In the genomic region with DNA sequence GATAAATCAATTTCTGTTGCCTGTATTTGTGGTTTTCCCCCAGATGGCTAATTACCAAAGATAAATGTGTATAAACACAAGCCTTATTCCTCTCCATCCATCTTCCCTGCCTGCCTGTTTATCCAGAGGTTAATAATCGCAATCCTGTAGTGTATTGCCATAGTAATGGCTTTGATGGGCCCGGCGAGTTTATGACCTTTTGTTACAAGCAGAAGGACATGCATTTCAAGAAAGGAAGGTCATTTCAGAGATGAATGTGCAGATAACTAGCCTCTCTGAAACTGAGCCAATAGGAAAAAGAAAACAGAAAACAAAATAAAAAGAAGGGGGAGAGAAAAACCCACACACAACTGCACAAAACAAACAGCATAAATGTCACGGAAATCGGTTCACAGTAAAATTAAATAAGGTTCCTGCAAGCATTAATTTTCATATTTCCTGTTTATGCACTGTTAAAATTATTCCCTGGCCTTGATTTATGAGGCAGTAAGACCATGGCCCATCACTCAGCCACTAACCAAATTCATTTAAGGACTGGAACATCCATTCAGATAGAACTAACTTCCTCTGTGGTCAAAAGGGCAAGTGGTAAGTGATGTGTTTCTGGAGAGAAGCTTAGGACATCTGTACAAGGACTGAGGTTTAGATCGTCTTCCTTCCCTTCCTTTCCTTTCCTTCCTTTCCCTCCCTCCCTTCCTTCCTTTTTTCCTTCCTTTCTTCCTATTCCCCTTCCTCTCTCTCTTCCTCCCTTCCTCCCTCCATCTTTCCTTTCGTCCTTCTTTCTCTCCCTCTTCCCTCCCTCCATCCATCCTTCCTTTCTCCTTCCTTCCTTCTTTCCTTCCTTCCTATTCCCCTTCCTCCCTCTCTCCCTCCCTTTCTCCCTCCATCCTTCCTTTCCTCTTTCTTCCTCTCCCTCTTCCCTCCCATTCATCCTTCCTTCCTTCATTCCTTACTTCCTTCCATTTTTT, we compare ENCODE assay signal across 17 cellular contexts.
DNase-seq lines count a peak whose midpoint lies in the region; ATAC-seq, FAIRE-seq and TF ChIP-seq lines count a peak whose summit lies in the region.
"Had no signal": no experiment of that assay in that cellular context is flagged by ENCODE, and none has a peak within 500 bp of the region (broad histone marks: within the 10 kb centered on the region; RNA-seq: fewer than 3 reads in every experiment).

No MANE protein-coding gene starts in this region.

- no peak overlapping the region for H3K9ac ChIP-seq in HepG2 (ENCODE audit: insufficient read depth, low read depth, low read length)
- H3K9ac ChIP-seq: GM23248 had no signal

- H3K4me1 ChIP-seq in HepG2 (ENCODE audit: insufficient read depth, low read length), result no peaks in the 10 kb centered on the region
- H3K4me1 ChIP-seq in right lobe of liver, result no peaks in the 10 kb centered on the region
- H3K4me1 ChIP-seq in spleen, result peaks cover 0 to 9% (median 6%) of the 10 kb centered on the region in 6 donors
- no peaks in the 10 kb centered on the region for H3K4me1 ChIP-seq in CD4-positive, alpha-beta memory T cell (ENCODE audit: insufficient read depth, low read length)

- H3K9me3 ChIP-seq in HepG2 (ENCODE audit: low read length), result no peaks in the 10 kb centered on the region
- H3K9me3 ChIP-seq in right lobe of liver, result no peaks in the 10 kb centered on the region
- peaks cover 0 to 54% (median 8%) of the 10 kb centered on the region in 8 donors for H3K9me3 ChIP-seq in spleen
- H3K9me3 ChIP-seq in CD4-positive, alpha-beta memory T cell (ENCODE audit: control insufficient read depth in 1 of 2, low read length in 2 of 2), result no peaks in the 10 kb centered on the region

- no peak for TF ChIP-seq RAD21 in HepG2 (CRISPR knock-in tag; IDR thresholded peaks at IDR 0.05)

- TF ChIP-seq CTCF in HepG2 (CRISPR knock-in tag; IDR thresholded peaks at IDR 0.05) (no peak), right lobe of liver (IDR thresholded peaks at IDR 0.05) (no peak), WTC11 (IDR thresholded peaks at IDR 0.05) (no peak), spleen (IDR thresholded peaks at IDR 0.05 in 8 of 11, conservative IDR thresholded peaks at IDR 0.05 in 3 of 11) (no peak)

- no peak overlapping the region for H3K4me3 ChIP-seq in HepG2 (replicated peaks in 1 of 3; ENCODE audit: insufficient read depth in 1 of 3, low read depth in 2 of 3, low read length in 3 of 3)
- no peak overlapping the region for H3K4me3 ChIP-seq in right lobe of liver
- no peak overlapping the region for H3K4me3 ChIP-seq in spleen
- no peak overlapping the region for H3K4me3 ChIP-seq in CD4-positive, alpha-beta memory T cell (ENCODE audit: low read length in 2 of 2)
- H3K4me3 ChIP-seq: GM23248 had no signal

- ATAC-seq in HepG2 (no peak), right lobe of liver (no peak), WTC11 (no peak), HG03342 (IDR thresholded peaks at IDR 0.05; ENCODE audit: unreplicated experiment) (no peak)
- ATAC-seq in stimulated activated effector memory CD8-positive, alpha-beta T cell treated with anti-CD3 and anti-CD28 coated beads, Interleukin-12 subunit alpha, Interleukin-12 subunit beta, amount 100 ng/mL, for 72 hours, result no peak
- ATAC-seq: PC-3 had no signal

- no peak for TF ChIP-seq EP300 in HepG2 (IDR thresholded peaks at IDR 0.05; ENCODE audit: low read depth in 2 of 2, low read length in 2 of 2)
- no peak for TF ChIP-seq EP300 in HepG2 (CRISPR knock-in tag; IDR thresholded peaks at IDR 0.05; ENCODE audit: borderline replicate concordance)

- CTCF ChIA-PET in HepG2 (lab: Yijun Ruan, JAX; ENCODE audit: low intra/inter-chr PET ratio, low total read pairs) (no interaction called here), WTC11 (lab: Charles Lee) (interaction anchor here (0.7 kb wide), 1 partner anchor 47 kb away, joined by 3 read pairs; no protein-coding TSS in a partner anchor)
- CTCF ChIA-PET in CD4-positive, alpha-beta memory T cell (lab: Charles Lee; ENCODE audit: partially characterized antibody), result no interaction called here

- no TSS peak for BruUV-seq in HepG2 (replicated peaks; lab: Mats Ljungman, UMichigan)

- no peaks in the 10 kb centered on the region for H4K20me1 ChIP-seq in HepG2 (ENCODE audit: insufficient read depth, low read length)

- H3K27me3 Mint-ChIP-seq in WTC11 (ENCODE audit: low read depth), result peaks cover 81% of the 10 kb centered on the region
- H3K27me3 Mint-ChIP-seq in CD4-positive, alpha-beta memory T cell, result no peaks in the 10 kb centered on the region

- in situ Hi-C loops in HepG2 (cut with HindIII; ENCODE audit: extremely low pct_ligation_motif_present, low pct_unique_long_range_greater_than_20kb), result no loop called here

- H3K27ac ChIP-seq in HepG2 (ENCODE audit: extremely low read length, insufficient read depth, low read length) (no peak overlapping the region), right lobe of liver (no peak overlapping the region), spleen (peak overlapping the region in 5 of 8 donors; percentile 12 to 49 (median 31))
- no peak overlapping the region for H3K27ac ChIP-seq in CD4-positive, alpha-beta memory T cell (ENCODE audit: low read depth, low read length)
- H3K27ac ChIP-seq: GM23248 had no signal

- FAIRE-seq in HepG2 (lab: Jason Lieb, UNC), result no peak
- FAIRE-seq: A204.1 had no signal

- intact Hi-C loops in HepG2 (cut with micrococcal nuclease; ENCODE audit: unreplicated experiment) (no loop called here), right lobe of liver (cut with DNase I) (no loop called here), spleen (cut with DNase I; ENCODE audit: low total_unique reads) (no loop called here)
- intact Hi-C loops in CD4-positive, alpha-beta memory T cell (cut with micrococcal nuclease), result no loop called here

- POLR2A ChIA-PET in HepG2 (lab: Yijun Ruan, JAX) (no interaction called here), WTC11 (lab: Charles Lee) (no interaction called here)
- POLR2A ChIA-PET in CD4-positive, alpha-beta memory T cell (lab: Charles Lee; ENCODE audit: partially characterized antibody), result no interaction called here

- WGBS in HepG2 (ENCODE audit: low lambda C conversion rate), result 2% methylated on average over 7 of the region's 7 CpGs
- 44% methylated on average over 7 of the region's 7 CpGs for WGBS in right lobe of liver (ENCODE audit: insufficient coverage, low coverage, low lambda C conversion rate, missing lambda C conversion rate)
- WGBS in spleen, 5 donors, result 28 to 39% (median 33%) methylated on average over 7 of the region's 7 CpGs

- H3K36me3 Mint-ChIP-seq in WTC11, result peaks cover 9% of the 10 kb centered on the region
- no peaks in the 10 kb centered on the region for H3K36me3 Mint-ChIP-seq in CD4-positive, alpha-beta memory T cell
- H3K36me3 Mint-ChIP-seq in stimulated activated effector memory CD8-positive, alpha-beta T cell treated with anti-CD3 and anti-CD28 coated beads, Interleukin-12 subunit alpha, Interleukin-12 subunit beta, amount 100 ng/mL, for 72 hours, result no peaks in the 10 kb centered on the region

- H3K4me2 ChIP-seq in HepG2 (ENCODE audit: low read depth, low read length), result no peak overlapping the region

- no peaks in the 10 kb centered on the region for H3K79me2 ChIP-seq in HepG2 (ENCODE audit: insufficient read depth, low read length)

- no peak for DNase-seq in HepG2 (ENCODE audit: low spot score)
- DNase-seq in right lobe of liver, result no peak
- peak; percentile 42 for DNase-seq in NCI-H1694 treated with DMSO at 0.1 percent for 48 hours (lab: John Stamatoyannopoulos, UW)
- DNase-seq in WTC11 (ENCODE audit: low spot score), result no peak
- no peak for DNase-seq in spleen
- no peak for DNase-seq in CD4-positive, alpha-beta memory T cell
- DNase-seq in stimulated activated effector memory CD8-positive, alpha-beta T cell treated with anti-CD3 and anti-CD28 coated beads, Interleukin-12 subunit alpha, Interleukin-12 subunit beta, amount 100 ng/mL, for 72 hours (ENCODE audit: low spot score in 2 of 2), result no peak
- DNase-seq: GF-D8; GM23248; Karpas-422; NCI-H187; NCI-H524 treated with DMSO at 0.1 percent for 48 hours; NK-92 treated with Interleukin-12 subunit alpha and Interleukin-12 subunit beta, amount 100 ng/mL, for 24 hours; PC-3; T-helper 1 cell had no signal

- peaks cover 22% of the 10 kb centered on the region for H3K4me1 Mint-ChIP-seq in WTC11
- H3K4me1 Mint-ChIP-seq in CD4-positive, alpha-beta memory T cell, result no peaks in the 10 kb centered on the region
- H3K4me1 Mint-ChIP-seq in stimulated activated effector memory CD8-positive, alpha-beta T cell treated with anti-CD3 and anti-CD28 coated beads, Interleukin-12 subunit alpha, Interleukin-12 subunit beta, amount 100 ng/mL, for 72 hours, result no peaks in the 10 kb centered on the region

- no peak overlapping the region for H2AFZ ChIP-seq in HepG2 (ENCODE audit: low read length)
- H2AFZ ChIP-seq: GM23248 had no signal

- no peak for TF ChIP-seq POLR2A in HepG2 (IDR thresholded peaks at IDR 0.05; ENCODE audit: insufficient read depth in 1 of 2, low read depth in 2 of 2, low read length in 2 of 2)
- no peak for TF ChIP-seq POLR2A in right lobe of liver (IDR thresholded peaks at IDR 0.05)
- no peak for TF ChIP-seq POLR2A in spleen (IDR thresholded peaks at IDR 0.05)

- no peaks in the 10 kb centered on the region for H3K27me3 ChIP-seq in HepG2 (ENCODE audit: control insufficient read depth in 1 of 2, insufficient read depth in 2 of 2, low read length in 2 of 2)
- no peaks in the 10 kb centered on the region for H3K27me3 ChIP-seq in right lobe of liver
- H3K27me3 ChIP-seq in spleen (replicated peaks in 1 of 7), result no peaks in the 10 kb centered on the region
- H3K27me3 ChIP-seq in CD4-positive, alpha-beta memory T cell (ENCODE audit: insufficient read depth, low read length), result no peaks in the 10 kb centered on the region

- no peak overlapping the region for H3K4me3 Mint-ChIP-seq in WTC11
- H3K4me3 Mint-ChIP-seq in CD4-positive, alpha-beta memory T cell, result no peak overlapping the region
- no peak overlapping the region for H3K4me3 Mint-ChIP-seq in stimulated activated effector memory CD8-positive, alpha-beta T cell treated with anti-CD3 and anti-CD28 coated beads, Interleukin-12 subunit alpha, Interleukin-12 subunit beta, amount 100 ng/mL, for 72 hours

- peaks cover 11% of the 10 kb centered on the region for H3K9me3 Mint-ChIP-seq in WTC11
- peaks cover 0 to 29% (median 11%) of the 10 kb centered on the region in 8 donors for H3K9me3 Mint-ChIP-seq in CD4-positive, alpha-beta memory T cell
- peaks cover 20% of the 10 kb centered on the region for H3K9me3 Mint-ChIP-seq in stimulated activated effector memory CD8-positive, alpha-beta T cell treated with anti-CD3 and anti-CD28 coated beads, Interleukin-12 subunit alpha, Interleukin-12 subunit beta, amount 100 ng/mL, for 72 hours

- no peak overlapping the region for H3K27ac Mint-ChIP-seq in WTC11
- peak overlapping the region in 1 of 7 donors; percentile 62 for H3K27ac Mint-ChIP-seq in CD4-positive, alpha-beta memory T cell
- H3K27ac Mint-ChIP-seq in stimulated activated effector memory CD8-positive, alpha-beta T cell treated with anti-CD3 and anti-CD28 coated beads, Interleukin-12 subunit alpha, Interleukin-12 subunit beta, amount 100 ng/mL, for 72 hours, result no peak overlapping the region

- no peaks in the 10 kb centered on the region for H3K36me3 ChIP-seq in HepG2 (replicated peaks in 1 of 2; ENCODE audit: control insufficient read depth in 1 of 2, insufficient read depth in 2 of 2, low read length in 2 of 2)
- no peaks in the 10 kb centered on the region for H3K36me3 ChIP-seq in right lobe of liver
- H3K36me3 ChIP-seq in spleen, result no peaks in the 10 kb centered on the region
- no peaks in the 10 kb centered on the region for H3K36me3 ChIP-seq in CD4-positive, alpha-beta memory T cell (ENCODE audit: insufficient read depth, low read length)

Comparison
In these comparisons a context has a peak if more than half of its experiments do, and no peak if none do; other contexts are left out.
1. H3K27ac ChIP-seq: peak in spleen (5 of 8); none in HepG2 (single experiment), right lobe of liver (0 of 3) and CD4-positive, alpha-beta memory T cell (single experiment).